Comparison of ENCODE assay signal across 36 cellular contexts in genomic region chr10:101233443-101233842, GRCh38. TPM values are rescaled to one million over a fixed set of nuclear protein-coding genes. Genes with fewer than 3 reads are reported as not detected.
"Had no signal": no experiment of that assay in that cellular context is flagged by ENCODE, and none has a peak within 500 bp of the region (broad histone marks: within the 10 kb centered on the region; RNA-seq: fewer than 3 reads in every experiment).

No MANE protein-coding gene starts in this region.

- DNase-seq: activated B cell treated with CpG ODN at 0.5 μM for 24 hours; activated CD4-positive, alpha-beta memory T cell treated with anti-CD3 and anti-CD28 coated beads, Interleukin-2, amount 10 ng/mL, durations not matched to agents 7 days and 5 days; activated CD4-positive, alpha-beta T cell treated with anti-CD3 and anti-CD28 coated beads for 4 hours; activated CD4-positive, alpha-beta T cell treated with anti-CD3 and anti-CD28 coated beads, Interleukin-2, amount 10 ng/mL, durations not matched to agents 7 days and 5 days; activated CD4-positive, alpha-beta T cell treated with anti-CD3 and anti-CD28 coated beads, Interleukin-2, amount 50 U/mL, for 48 hours; activated CD4-positive, CD25-positive, alpha-beta regulatory T cell treated with anti-CD3 and anti-CD28 coated beads, Interleukin-2, amount 50 U/mL, for 72 hours; activated CD8-positive, alpha-beta memory T cell treated with anti-CD3 and anti-CD28 coated beads for 24 hours; activated CD8-positive, alpha-beta memory T cell treated with anti-CD3 and anti-CD28 coated beads, Interleukin-2, amount 10 ng/mL, durations not matched to agents 7 days and 5 days; activated CD8-positive, alpha-beta memory T cell treated with anti-CD3 and anti-CD28 coated beads, Interleukin-2, amount 50 U/mL, for 48 hours; activated CD8-positive, alpha-beta T cell treated with anti-CD3 and anti-CD28 coated beads, Interleukin-2, amount 10 ng/mL, durations not matched to agents 7 days and 5 days; activated effector memory CD4-positive, alpha-beta T cell treated with Interleukin-2 at 50 U/mL for 16 hours; activated gamma-delta T cell; activated naive CD4-positive, alpha-beta T cell treated with anti-CD3 and anti-CD28 coated beads, Interleukin-2, amount 10 ng/mL, durations not matched to agents 7 days and 5 days; activated naive CD4-positive, alpha-beta T cell treated with Interleukin-2 at 50 U/mL for 16 hours; activated naive CD8-positive, alpha-beta T cell treated with anti-CD3 and anti-CD28 coated beads, Interleukin-2, amount 10 ng/mL, durations not matched to agents 7 days and 5 days; activated naive CD8-positive, alpha-beta T cell treated with anti-CD3 and anti-CD28 coated beads, Interleukin-2, amount 50 U/mL, for 24 hours; activated T-cell treated with anti-CD3 and anti-CD28 coated beads, Interleukin-2, amount 50 U/mL, for 24 hours; activated T-cell treated with anti-CD3 and anti-CD28 coated beads, Interleukin-2, amount 50 U/mL, for 48 hours; amygdala; anterior cingulate cortex; caudate nucleus; T-cell; T-helper 17 cell had no signal

- H3K36me3 Mint-ChIP-seq: activated naive CD4-positive, alpha-beta T cell treated with anti-CD3 and anti-CD28 coated beads, Interleukin-2, amount 50 U/mL, for 24 hours; activated naive CD8-positive, alpha-beta T cell; activated naive CD8-positive, alpha-beta T cell treated with anti-CD3 and anti-CD28 coated beads, Interleukin-2, amount 10 ng/mL, durations not matched to agents 7 days and 5 days; brain; T-cell had no signal

- H3K4me3 Mint-ChIP-seq: activated B cell treated with CpG ODN at 0.5 μM for 24 hours; activated CD4-positive, alpha-beta memory T cell treated with anti-CD3 and anti-CD28 coated beads, Interleukin-2, amount 10 ng/mL, durations not matched to agents 7 days and 5 days; activated CD4-positive, alpha-beta T cell treated with anti-CD3 and anti-CD28 coated beads, Interleukin-2, amount 10 ng/mL, durations not matched to agents 7 days and 5 days; activated CD8-positive, alpha-beta memory T cell treated with anti-CD3 and anti-CD28 coated beads, Interleukin-2, amount 10 ng/mL, durations not matched to agents 7 days and 5 days; activated CD8-positive, alpha-beta T cell treated with anti-CD3 and anti-CD28 coated beads, Interleukin-2, amount 10 ng/mL, durations not matched to agents 7 days and 5 days; activated naive CD4-positive, alpha-beta T cell treated with anti-CD3 and anti-CD28 coated beads, Interleukin-2, amount 10 ng/mL, durations not matched to agents 7 days and 5 days; activated naive CD4-positive, alpha-beta T cell treated with anti-CD3 and anti-CD28 coated beads, Interleukin-2, amount 50 U/mL, for 24 hours; activated naive CD8-positive, alpha-beta T cell; activated naive CD8-positive, alpha-beta T cell treated with anti-CD3 and anti-CD28 coated beads, Interleukin-2, amount 10 ng/mL, durations not matched to agents 7 days and 5 days; activated naive CD8-positive, alpha-beta T cell treated with anti-CD3 and anti-CD28 coated beads, Interleukin-2, amount 50 U/mL, for 24 hours; activated T-cell treated with anti-CD3 and anti-CD28 coated beads, Interleukin-2, amount 50 U/mL, for 24 hours; central memory CD8-positive, alpha-beta T cell; T-cell; T-helper 17 cell had no signal

- ATAC-seq: activated CD8-positive, alpha-beta memory T cell treated with anti-CD3 and anti-CD28 coated beads, Interleukin-2, amount 10 ng/mL, durations not matched to agents 7 days and 5 days; activated CD8-positive, alpha-beta T cell treated with anti-CD3 and anti-CD28 coated beads, Interleukin-2, amount 10 ng/mL, durations not matched to agents 7 days and 5 days; activated naive CD8-positive, alpha-beta T cell treated with anti-CD3 and anti-CD28 coated beads, Interleukin-2, amount 50 U/mL, for 24 hours; T-cell; T-helper 17 cell had no signal

- H3K36me3 ChIP-seq: ascending aorta, cardiac muscle cell had no signal

- H3K9me3 Mint-ChIP-seq: activated B cell treated with CpG ODN at 0.5 μM for 24 hours; activated CD4-positive, alpha-beta memory T cell treated with anti-CD3 and anti-CD28 coated beads, Interleukin-2, amount 10 ng/mL, durations not matched to agents 7 days and 5 days; activated CD4-positive, alpha-beta T cell treated with anti-CD3 and anti-CD28 coated beads, Interleukin-2, amount 10 ng/mL, durations not matched to agents 7 days and 5 days; activated naive CD4-positive, alpha-beta T cell treated with anti-CD3 and anti-CD28 coated beads, Interleukin-2, amount 10 ng/mL, durations not matched to agents 7 days and 5 days; activated naive CD4-positive, alpha-beta T cell treated with anti-CD3 and anti-CD28 coated beads, Interleukin-2, amount 50 U/mL, for 24 hours; activated naive CD8-positive, alpha-beta T cell treated with anti-CD3 and anti-CD28 coated beads, Interleukin-2, amount 10 ng/mL, durations not matched to agents 7 days and 5 days; activated naive CD8-positive, alpha-beta T cell treated with anti-CD3 and anti-CD28 coated beads, Interleukin-2, amount 50 U/mL, for 24 hours; activated T-cell treated with anti-CD3 and anti-CD28 coated beads, Interleukin-2, amount 50 U/mL, for 24 hours; activated T-helper 2 cell treated with anti-CD3 and anti-CD28 coated beads, Interferon-gamma antibody, Interleukin-2, Interleukin-4, amounts not matched to agents 10 μg/mL and 5 μg/mL and 100 μg/mL, durations not matched to agents 14 hours and 24 hours and 36 hours; central memory CD8-positive, alpha-beta T cell; T-cell had no signal

- H3K27ac Mint-ChIP-seq: activated B cell treated with CpG ODN at 0.5 μM for 24 hours; activated CD4-positive, alpha-beta memory T cell treated with anti-CD3 and anti-CD28 coated beads, Interleukin-2, amount 10 ng/mL, durations not matched to agents 7 days and 5 days; activated CD4-positive, alpha-beta T cell treated with anti-CD3 and anti-CD28 coated beads, Interleukin-2, amount 10 ng/mL, durations not matched to agents 7 days and 5 days; activated CD8-positive, alpha-beta memory T cell treated with anti-CD3 and anti-CD28 coated beads, Interleukin-2, amount 10 ng/mL, durations not matched to agents 7 days and 5 days; activated CD8-positive, alpha-beta T cell treated with anti-CD3 and anti-CD28 coated beads, Interleukin-2, amount 10 ng/mL, durations not matched to agents 7 days and 5 days; activated naive CD4-positive, alpha-beta T cell treated with anti-CD3 and anti-CD28 coated beads, Interleukin-2, amount 10 ng/mL, durations not matched to agents 7 days and 5 days; activated naive CD4-positive, alpha-beta T cell treated with anti-CD3 and anti-CD28 coated beads, Interleukin-2, amount 50 U/mL, for 24 hours; activated naive CD8-positive, alpha-beta T cell; activated naive CD8-positive, alpha-beta T cell treated with anti-CD3 and anti-CD28 coated beads, Interleukin-2, amount 10 ng/mL, durations not matched to agents 7 days and 5 days; activated naive CD8-positive, alpha-beta T cell treated with anti-CD3 and anti-CD28 coated beads, Interleukin-2, amount 50 U/mL, for 24 hours; activated T-cell treated with anti-CD3 and anti-CD28 coated beads, Interleukin-2, amount 50 U/mL, for 24 hours; activated T-helper 2 cell treated with anti-CD3 and anti-CD28 coated beads, Interferon-gamma antibody, Interleukin-2, Interleukin-4, amounts not matched to agents 10 μg/mL and 5 μg/mL and 100 μg/mL, durations not matched to agents 14 hours and 24 hours and 36 hours; brain; T-cell; T-helper 17 cell had no signal

- H3K27ac ChIP-seq: ascending aorta, cardiac muscle cell, VCaP had no signal

- H3K9me3 ChIP-seq: ascending aorta had no signal

- FAIRE-seq: bronchial epithelial cell, TTC549 had no signal

- H3K4me3 ChIP-seq: ascending aorta, cardiac muscle cell had no signal

RNA-seq across cellular contexts. Expression of gene LBX1, which starts 4.2 kb away (rescaled TPM):
- total RNA-seq: activated B cell treated with CpG ODN at 0.5 μM for 24 hours; activated CD4-positive, alpha-beta memory T cell treated with anti-CD3 and anti-CD28 coated beads, Interleukin-2, amount 10 ng/mL, durations not matched to agents 7 days and 5 days; activated CD4-positive, alpha-beta T cell treated with anti-CD3 and anti-CD28 coated beads, Interleukin-2, amount 10 ng/mL, durations not matched to agents 7 days and 5 days; activated CD8-positive, alpha-beta memory T cell treated with anti-CD3 and anti-CD28 coated beads, Interleukin-2, amount 10 ng/mL, durations not matched to agents 7 days and 5 days; activated CD8-positive, alpha-beta T cell treated with anti-CD3 and anti-CD28 coated beads, Interleukin-2, amount 10 ng/mL, durations not matched to agents 7 days and 5 days; activated naive CD8-positive, alpha-beta T cell treated with anti-CD3 and anti-CD28 coated beads, Interleukin-2, amount 10 ng/mL, durations not matched to agents 7 days and 5 days; activated T-helper 2 cell treated with anti-CD3 and anti-CD28 coated beads, Interferon-gamma antibody, Interleukin-2, Interleukin-4, amounts not matched to agents 10 μg/mL and 5 μg/mL and 100 μg/mL, durations not matched to agents 14 hours and 24 hours and 36 hours; ascending aorta; bronchial epithelial cell; cardiac muscle cell; T-cell; T-helper 1 cell treated with Interleukin-12 subunit alpha and Interleukin-12 subunit beta and Interleukin-4 antibody, amounts not matched to agents 30 ng/mL and 1 ng/mL, for 36 hours; T-helper 17 cell; T-helper 2 cell treated with Interferon-gamma antibody and Interleukin-4, amounts not matched to agents 100 ng/mL and 5 ng/mL, for 36 hours had no signal
- polyA plus RNA-seq: adipose tissue, cardiac muscle cell had no signal
